Comparison of ENCODE assay signal across 8 cellular contexts in genomic region chr10:28179490-28180099, GRCh38.
DNase-seq lines count a peak whose midpoint lies in the region; ATAC-seq and TF ChIP-seq lines count a peak whose summit lies in the region.

No MANE protein-coding gene starts in this region.

- H3K4me3 Mint-ChIP-seq in WTC11: no peak overlapping the region

- CTCF ChIA-PET in WTC11 (lab: Charles Lee): interaction anchor here (0.5 to 1.6 kb wide), 22 partner anchors 10 to 456 kb away, joined by 3 to 14 read pairs (median 3); partner anchors contain the start of gene MPP7

- POLR2A ChIA-PET in WTC11 (lab: Charles Lee): no interaction called here

- peaks cover 4% of the 10 kb centered on the region for H3K4me1 Mint-ChIP-seq in WTC11

- H3K27me3 Mint-ChIP-seq in WTC11 (ENCODE audit: low read depth): no peaks in the 10 kb centered on the region

- peak; percentile 52 for TF ChIP-seq CTCF in WTC11 (IDR thresholded peaks at IDR 0.05)

- no peaks in the 10 kb centered on the region for H3K9me3 Mint-ChIP-seq in WTC11

- peak; percentile 25 to 47 for DNase-seq in activated CD4-positive, alpha-beta T cell treated with anti-CD3 and anti-CD28 coated beads for 4 hours
- no peak for DNase-seq in activated CD4-positive, alpha-beta T cell treated with anti-CD3 and anti-CD28 coated beads, Interleukin-2, amount 50 U/mL, for 48 hours
- DNase-seq in NCI-H2081 (lab: John Stamatoyannopoulos, UW): peak; percentile 26 to 35
- no peak for DNase-seq in WTC11 (ENCODE audit: low spot score)
- peak; percentile 47 for DNase-seq in fibroblast of the conjunctiva (ENCODE audit: low read depth)
- DNase-seq in non-pigmented ciliary epithelial cell (ENCODE audit: low read depth): peak; percentile 11
- no peak for DNase-seq in mesenteric fat pad (ENCODE audit: low spot score)

- no peak overlapping the region for H3K27ac Mint-ChIP-seq in WTC11

- no peaks in the 10 kb centered on the region for H3K36me3 Mint-ChIP-seq in WTC11

- ATAC-seq in GM21576 (IDR thresholded peaks at IDR 0.05; ENCODE audit: unreplicated experiment) (peak; percentile 52), WTC11 (no peak; the same call in 1 of the 2 replicates)

TF ChIP-seq in WTC11, 78 proteins besides CTCF, POLR2A, EP300 and RAD21:
- TF ChIP-seq TCF7 (CRISPR knock-in tag; IDR thresholded peaks at IDR 0.05; ENCODE audit: low read depth): no peak
- TF ChIP-seq ELF4 (CRISPR knock-in tag; IDR thresholded peaks at IDR 0.05; ENCODE audit: low read depth): no peak
- no peak for TF ChIP-seq ZNF219 (CRISPR knock-in tag; IDR thresholded peaks at IDR 0.05; ENCODE audit: borderline replicate concordance)
- TF ChIP-seq ZNF232 (CRISPR knock-in tag; IDR thresholded peaks at IDR 0.05): no peak

Comparison
In these comparisons a context has a peak if more than half of its experiments do, and no peak if none do; other contexts are left out.
1. DNase-seq: peak in activated CD4-positive, alpha-beta T cell treated with anti-CD3 and anti-CD28 coated beads for 4 hours (2 of 2), NCI-H2081 (2 of 2), fibroblast of the conjunctiva (single experiment) and non-pigmented ciliary epithelial cell (single experiment); none in activated CD4-positive, alpha-beta T cell treated with anti-CD3 and anti-CD28 coated beads, Interleukin-2, amount 50 U/mL, for 48 hours (0 of 2), WTC11 (single experiment) and mesenteric fat pad (single experiment).